In the genomic region with DNA sequence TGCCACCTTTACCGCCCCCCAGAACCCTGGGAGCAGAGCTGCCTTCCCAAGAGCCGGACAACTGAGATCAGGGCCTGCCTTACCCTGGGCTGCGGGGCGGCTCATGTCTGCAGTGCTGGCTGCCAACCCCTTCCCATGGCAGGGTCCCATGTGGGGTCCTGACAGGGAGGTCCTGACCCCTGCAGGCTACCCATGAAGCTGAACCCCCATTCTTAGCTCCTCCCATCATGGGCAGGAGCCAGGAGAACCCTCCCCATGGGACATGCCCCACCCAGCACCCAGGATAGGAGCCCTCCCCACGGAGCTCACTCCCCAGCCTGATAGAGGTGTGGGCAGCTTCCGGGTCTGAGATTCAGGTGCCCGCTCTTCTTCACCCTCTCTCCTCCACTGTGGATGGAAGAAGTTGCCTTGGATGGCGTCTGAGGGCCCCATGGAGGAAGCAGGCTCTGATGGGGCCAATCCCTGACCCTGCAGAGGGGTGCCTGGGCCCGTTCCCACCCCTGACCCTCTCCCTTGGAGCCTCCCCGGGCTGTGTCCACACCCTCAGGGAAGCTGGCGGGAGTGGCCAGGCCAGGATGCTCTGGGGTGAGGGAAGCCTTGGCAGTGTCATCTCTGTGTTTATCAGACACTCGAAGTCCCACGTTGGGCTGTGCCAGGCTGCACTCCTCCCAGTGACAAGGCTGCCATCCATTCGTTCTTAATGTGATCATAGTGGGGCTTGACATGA, we compare ENCODE assay signal across 25 cellular contexts.
"Had no signal": no experiment of that assay in that cellular context is flagged by ENCODE, and none has a peak within 500 bp of the region (broad histone marks: within the 10 kb centered on the region; RNA-seq: fewer than 3 reads in every experiment).

No MANE protein-coding gene starts in this region.

- H3K27me3 ChIP-seq: brain microvascular endothelial cell, foreskin keratinocyte, upper lobe of left lung had no signal

- H3K36me3 ChIP-seq: brain microvascular endothelial cell, esophagus muscularis mucosa, heart left ventricle, left ventricle myocardium inferior, thoracic aorta, upper lobe of left lung had no signal

- H3K27ac ChIP-seq: brain microvascular endothelial cell, esophagus muscularis mucosa, foreskin keratinocyte, heart left ventricle, left ventricle myocardium inferior, thoracic aorta, upper lobe of left lung had no signal

- FAIRE-seq: astrocyte had no signal

- H3K4me1 ChIP-seq: esophagus muscularis mucosa, foreskin keratinocyte, heart left ventricle, left ventricle myocardium inferior, upper lobe of left lung had no signal

- DNase-seq: activated CD8-positive, alpha-beta memory T cell treated with anti-CD3 and anti-CD28 coated beads, Interleukin-2, amount 10 ng/mL, durations not matched to agents 7 days and 5 days; activated CD8-positive, alpha-beta T cell treated with anti-CD3 and anti-CD28 coated beads, Interleukin-2, amount 10 ng/mL, durations not matched to agents 7 days and 5 days; activated naive CD4-positive, alpha-beta T cell treated with Interleukin-2 at 50 U/mL for 16 hours; activated T-cell treated with anti-CD3 and anti-CD28 coated beads, Interleukin-2, amount 50 U/mL, for 48 hours; amniotic stem cell; brain microvascular endothelial cell; central memory CD4-positive, alpha-beta T cell; dermis blood vessel endothelial cell; effector CD4-positive, alpha-beta T cell; foreskin keratinocyte; kidney glomerular epithelial cell; left ventricle myocardium inferior; midbrain; occipital lobe; stimulated activated CD4-positive, alpha-beta T cell treated with anti-CD3 and anti-CD28 coated beads, Interleukin-12 subunit alpha, Interleukin-12 subunit beta, amount 100 ng/mL, for 4 hours; stimulated activated CD4-positive, alpha-beta T cell treated with anti-CD3 and anti-CD28 coated beads, Interleukin-4, amount 100 ng/mL, for 24 hours; T-helper 9 cell had no signal

- ATAC-seq: activated CD8-positive, alpha-beta memory T cell treated with anti-CD3 and anti-CD28 coated beads, Interleukin-2, amount 10 ng/mL, durations not matched to agents 7 days and 5 days; activated CD8-positive, alpha-beta T cell treated with anti-CD3 and anti-CD28 coated beads, Interleukin-2, amount 10 ng/mL, durations not matched to agents 7 days and 5 days; foreskin keratinocyte; heart left ventricle; naive thymus-derived CD8-positive, alpha-beta T cell; right cardiac atrium; stimulated activated effector memory CD8-positive, alpha-beta T cell treated with anti-CD3 and anti-CD28 coated beads, Interleukin-12 subunit alpha, Interleukin-12 subunit beta, amount 100 ng/mL, for 72 hours had no signal

- H3K4me3 ChIP-seq: esophagus muscularis mucosa, heart left ventricle, left ventricle myocardium inferior, thoracic aorta, upper lobe of left lung had no signal

- H3K9me3 ChIP-seq: thoracic aorta, upper lobe of left lung had no signal
